Comparison of ENCODE assay signal across 8 cellular contexts in genomic region chr11:96154802-96155520, GRCh38.
DNase-seq lines count a peak whose midpoint lies in the region; ATAC-seq, FAIRE-seq and TF ChIP-seq lines count a peak whose summit lies in the region.

No MANE protein-coding gene starts in this region.

- no peak overlapping the region for H3K4me3 ChIP-seq in A549
- no peak overlapping the region for H3K4me3 ChIP-seq in muscle layer of colon (ENCODE audit: low read depth in 1 of 2, low read length in 2 of 2)

- WGBS in A549 (ENCODE audit: missing lambda C conversion rate): 76% methylated on average over 6 of the region's 7 CpGs

- no peak for FAIRE-seq in A549 (lab: Jason Lieb, UNC)

- intact Hi-C loops in posterior vena cava (cut with DNase I): no loop called here

- H3K4me1 ChIP-seq in A549 (peaks cover 50% of the 10 kb centered on the region), muscle layer of colon (ENCODE audit: insufficient read depth, low read length) (peaks cover 43% of the 10 kb centered on the region)

- H3K36me3 ChIP-seq in muscle layer of colon (ENCODE audit: insufficient read depth, low read length): no peaks in the 10 kb centered on the region

- H3K27me3 ChIP-seq in muscle layer of colon (ENCODE audit: control insufficient read depth in 1 of 2, insufficient read depth in 2 of 2, low read length in 2 of 2): no peaks in the 10 kb centered on the region

- no peak for TF ChIP-seq POLR2A in A549 (IDR thresholded peaks at IDR 0.05; ENCODE audit: low read length)

- H3K9ac ChIP-seq in muscle layer of colon (ENCODE audit: low read length): no peak overlapping the region

- peak overlapping the region; percentile 77 for H3K4me2 ChIP-seq in A549

- CTCF ChIA-PET in A549 (lab: Yijun Ruan, JAX): interaction anchor here (0.7 to 1.3 kb wide), 7 partner anchors 31 to 321 kb away, joined by 3 to 6 read pairs (median 3); partner anchors contain the start of gene MAML2

- no peak for TF ChIP-seq CTCF in A549 (IDR thresholded peaks at IDR 0.05)

- POLR2A ChIA-PET in A549 (lab: Yijun Ruan, JAX): interaction anchor here (0.6 to 1.9 kb wide), 5 partner anchors 40 to 240 kb away, joined by 3 to 11 read pairs (median 3); no protein-coding TSS in a partner anchor

- TF ChIP-seq EP300 in A549 (IDR thresholded peaks at IDR 0.05): no peak

- TF ChIP-seq RAD21 in A549 (conservative IDR thresholded peaks at IDR 0.05 in 1 of 2, IDR thresholded peaks at IDR 0.05 in 1 of 2): no peak

- peak overlapping the region; percentile 83 to 91 for H3K27ac ChIP-seq in A549
- H3K27ac ChIP-seq in muscle layer of colon (ENCODE audit: low read depth, low read length): peak overlapping the region; percentile 63

- H3K9me3 ChIP-seq in A549 (no peaks in the 10 kb centered on the region), muscle layer of colon (ENCODE audit: low read length) (no peaks in the 10 kb centered on the region)

- ATAC-seq in A549 (no peak), HG02938 (IDR thresholded peaks at IDR 0.05; ENCODE audit: unreplicated experiment) (no peak), GM21825 (IDR thresholded peaks at IDR 0.05; ENCODE audit: unreplicated experiment) (no peak)

- peak in 1 of 2 experiments; percentile 18 for DNase-seq in A549 (ENCODE audit: low read depth in 1 of 2, low spot score in 1 of 2)
- DNase-seq in LHCN-M2 (ENCODE audit: low read depth): peak; percentile 72
- DNase-seq in cerebellum (ENCODE audit: low spot score): peak; percentile 69
- no peak for DNase-seq in posterior vena cava (ENCODE audit: low spot score)
- DNase-seq in NK-92 (lab: John Stamatoyannopoulos, UW; ENCODE audit: unreplicated experiment): no peak

TF ChIP-seq in A549, 52 proteins besides CTCF, POLR2A, EP300 and RAD21:
- TF ChIP-seq PHF8 (IDR thresholded peaks at IDR 0.05; ENCODE audit: borderline replicate concordance, low read depth): no peak
- no peak for TF ChIP-seq CBX2 (IDR thresholded peaks at IDR 0.05; ENCODE audit: borderline replicate concordance, low read depth)
- TF ChIP-seq HOXA7 (CRISPR knock-in tag; IDR thresholded peaks at IDR 0.05): no peak
- no peak for TF ChIP-seq HOXB5 (CRISPR knock-in tag; IDR thresholded peaks at IDR 0.05)
- no peak for TF ChIP-seq HDAC2 (IDR thresholded peaks at IDR 0.05)
- TF ChIP-seq ZFP36 (IDR thresholded peaks at IDR 0.05; ENCODE audit: borderline replicate concordance, partially characterized antibody): no peak
- TF ChIP-seq POLR2AphosphoS2 (conservative IDR thresholded peaks at IDR 0.05; ENCODE audit: low read length): no peak
- TF ChIP-seq RCOR1 (IDR thresholded peaks at IDR 0.05; ENCODE audit: low read depth, low read length): no peak
- TF ChIP-seq ATOH8 (CRISPR knock-in tag; IDR thresholded peaks at IDR 0.05; ENCODE audit: low read depth): no peak
- TF ChIP-seq USF2 (IDR thresholded peaks at IDR 0.05): no peak
- TF ChIP-seq FOSL2 (IDR thresholded peaks at IDR 0.05): no peak
- no peak for TF ChIP-seq FOSL2 (CRISPR knock-in tag; IDR thresholded peaks at IDR 0.05)
- no peak for TF ChIP-seq BHLHE40 (IDR thresholded peaks at IDR 0.05; ENCODE audit: low read depth, low read length)
- TF ChIP-seq HES2 (IDR thresholded peaks at IDR 0.05): no peak
TF ChIP-seq in A549: peak in this region for 0.

Comparison
In these comparisons a context has a peak if more than half of its experiments do, and no peak if none do; other contexts are left out.
1. DNase-seq: peak in LHCN-M2 (single experiment) and cerebellum (single experiment); none in posterior vena cava (single experiment) and NK-92 (single experiment).